In the genomic region with DNA sequence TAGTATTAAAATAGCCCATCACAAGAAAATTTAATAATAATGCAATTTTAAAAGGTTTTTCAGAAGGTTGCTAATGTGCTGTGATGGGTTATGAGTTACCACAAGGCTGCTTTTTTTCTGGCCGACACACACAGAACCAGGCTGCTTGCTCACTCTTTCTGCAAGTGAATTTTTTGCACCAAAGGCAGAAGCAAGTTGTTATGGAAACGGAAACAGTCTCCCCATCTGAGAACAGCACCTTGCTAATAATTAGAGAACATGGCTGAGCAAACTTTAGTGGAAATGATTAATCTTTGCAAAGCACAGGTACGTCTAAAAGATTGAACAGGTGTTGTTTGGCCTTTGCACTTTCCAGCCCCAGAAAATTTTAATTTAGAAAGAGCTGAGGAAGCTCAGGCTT, we compare ENCODE assay signal across 35 cellular contexts. TPM values are rescaled to one million over a fixed set of nuclear protein-coding genes. Genes with fewer than 3 reads are reported as not detected.
"Had no signal": no experiment of that assay in that cellular context is flagged by ENCODE, and none has a peak within 500 bp of the region (broad histone marks: within the 10 kb centered on the region; RNA-seq: fewer than 3 reads in every experiment).

No MANE protein-coding gene starts in this region.

- FAIRE-seq: endometrium, endothelial cell of umbilical vein had no signal

- H3K27me3 ChIP-seq: adrenal gland, cardiac muscle cell, colonic mucosa, esophagus squamous epithelium, gastroesophageal sphincter had no signal

- ATAC-seq: activated CD4-positive, alpha-beta T cell treated with anti-CD3 and anti-CD28 coated beads for 36 hours; activated CD8-positive, alpha-beta memory T cell treated with anti-CD3 and anti-CD28 coated beads, Interleukin-2, amount 10 ng/mL, durations not matched to agents 7 days and 5 days; activated CD8-positive, alpha-beta T cell treated with anti-CD3 and anti-CD28 coated beads, Interleukin-2, amount 10 ng/mL, durations not matched to agents 7 days and 5 days; activated naive CD8-positive, alpha-beta T cell treated with anti-CD3 and anti-CD28 coated beads, Interleukin-2, amount 50 U/mL, for 24 hours; gastroesophageal sphincter had no signal

- H3K4me1 ChIP-seq: adrenal gland, breast epithelium, colonic mucosa, gastroesophageal sphincter had no signal

- H3K36me3 ChIP-seq: adrenal gland, breast epithelium, cardiac muscle cell, colonic mucosa, esophagus squamous epithelium, gastroesophageal sphincter had no signal

- H3K9me3 ChIP-seq: adrenal gland, breast epithelium, colonic mucosa, esophagus squamous epithelium, gastroesophageal sphincter had no signal

- H3K27ac ChIP-seq: adrenal gland, breast epithelium, cardiac muscle cell, colonic mucosa, epithelial cell of prostate, esophagus squamous epithelium, gastroesophageal sphincter had no signal

- H3K4me3 ChIP-seq: adrenal gland, breast epithelium, cardiac muscle cell, colonic mucosa, esophagus squamous epithelium, gastroesophageal sphincter had no signal

- DNase-seq: activated CD4-positive, alpha-beta memory T cell treated with anti-CD3 and anti-CD28 coated beads for 36 hours; activated CD4-positive, alpha-beta T cell treated with anti-CD3 and anti-CD28 coated beads for 36 hours; activated CD4-positive, alpha-beta T cell treated with anti-CD3 and anti-CD28 coated beads, Interleukin-2, amount 10 ng/mL, durations not matched to agents 24 days and 14 days; activated CD4-positive, CD25-positive, alpha-beta regulatory T cell; activated CD4-positive, CD25-positive, alpha-beta regulatory T cell treated with anti-CD3 and anti-CD28 coated beads, Interleukin-2, amount 50 U/mL, for 72 hours; activated CD8-positive, alpha-beta memory T cell treated with anti-CD3 and anti-CD28 coated beads, Interleukin-2, amount 10 ng/mL, durations not matched to agents 7 days and 5 days; activated CD8-positive, alpha-beta memory T cell treated with anti-CD3 and anti-CD28 coated beads, Interleukin-2, amount 50 U/mL, for 4 hours; activated CD8-positive, alpha-beta T cell treated with anti-CD3 and anti-CD28 coated beads, Interleukin-2, amount 10 ng/mL, durations not matched to agents 7 days and 5 days; activated effector memory CD4-positive, alpha-beta T cell treated with anti-CD3 and anti-CD28 coated beads, Interleukin-2, amount 50 U/mL, for 16 hours; activated naive CD4-positive, alpha-beta T cell treated with anti-CD3 and anti-CD28 coated beads for 36 hours; activated naive CD8-positive, alpha-beta T cell treated with anti-CD3 and anti-CD28 coated beads for 36 hours; activated naive CD8-positive, alpha-beta T cell treated with anti-CD3 and anti-CD28 coated beads, Interleukin-2, amount 50 U/mL, for 24 hours; activated T-cell treated with anti-CD3 and anti-CD28 coated beads, Interleukin-2, amount 50 U/mL, for 1 hour; activated T-cell treated with anti-CD3 and anti-CD28 coated beads, Interleukin-2, amount 50 U/mL, for 48 hours; adrenal gland; aorta; central memory CD4-positive, alpha-beta T cell; cerebellar nuclear complex; colonic mucosa; effector CD8-positive, alpha-beta T cell; esophagus squamous epithelium; foreskin melanocyte; T-helper 2 cell had no signal

RNA-seq across cellular contexts. Expression of a gene that starts 51.0 kb away (rescaled TPM):
- total RNA-seq: activated CD4-positive, alpha-beta memory T cell treated with anti-CD3 and anti-CD28 coated beads for 36 hours; activated CD4-positive, alpha-beta T cell treated with anti-CD3 and anti-CD28 coated beads for 36 hours; activated CD4-positive, alpha-beta T cell treated with anti-CD3 and anti-CD28 coated beads, Interleukin-2, amount 10 ng/mL, durations not matched to agents 24 days and 14 days; activated CD8-positive, alpha-beta memory T cell treated with anti-CD3 and anti-CD28 coated beads for 36 hours; activated CD8-positive, alpha-beta memory T cell treated with anti-CD3 and anti-CD28 coated beads, Interleukin-2, amount 10 ng/mL, durations not matched to agents 7 days and 5 days; activated CD8-positive, alpha-beta T cell treated with anti-CD3 and anti-CD28 coated beads, Interleukin-2, amount 10 ng/mL, durations not matched to agents 7 days and 5 days; activated naive CD4-positive, alpha-beta T cell treated with anti-CD3 and anti-CD28 coated beads for 36 hours; activated naive CD8-positive, alpha-beta T cell treated with anti-CD3 and anti-CD28 coated beads for 36 hours; activated T-helper 1 cell treated with anti-CD3 and anti-CD28 coated beads, Interleukin-12 subunit alpha, Interleukin-12 subunit beta, Interleukin-2, Interleukin-4 antibody, amounts not matched to agents 30 ng/mL and 10 ng/mL and 1 ng/mL, durations not matched to agents 14 hours and 24 hours and 36 hours; activated T-helper 2 cell treated with anti-CD3 and anti-CD28 coated beads, Interferon-gamma antibody, Interleukin-2, Interleukin-4, amounts not matched to agents 10 μg/mL and 5 μg/mL and 100 μg/mL, durations not matched to agents 14 hours and 24 hours and 36 hours; dermis microvascular lymphatic vessel endothelial cell; endothelial cell of umbilical vein; glomerular endothelial cell; T-helper 1 cell treated with Interleukin-12 subunit alpha and Interleukin-12 subunit beta and Interleukin-4 antibody, amounts not matched to agents 30 ng/mL and 1 ng/mL, for 36 hours had no signal
- polyA plus RNA-seq: endothelial cell of umbilical vein had no signal
